ENCODE assay signal across 27 cellular contexts in the genomic region with DNA sequence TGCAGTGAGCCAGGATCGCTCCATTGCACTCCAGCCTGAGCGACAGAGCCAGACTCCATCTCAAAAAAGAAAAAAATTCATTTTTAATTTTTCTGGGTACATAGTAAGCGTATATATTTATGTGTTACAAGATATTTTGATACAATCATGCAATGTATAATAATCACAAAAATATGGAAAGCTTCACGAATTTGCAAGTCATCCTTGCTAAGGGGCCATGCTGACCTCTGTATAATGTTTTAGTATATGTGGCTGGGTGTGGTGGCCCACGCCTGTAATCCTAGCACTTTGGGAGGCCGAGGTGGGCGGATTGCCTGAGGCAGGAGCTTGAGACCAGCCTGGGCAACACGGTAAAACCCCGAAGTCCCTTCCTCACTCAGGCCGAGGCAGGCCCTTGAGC.
"Had no signal": no experiment of that assay in that cellular context is flagged by ENCODE, and none has a peak within 500 bp of the region (broad histone marks: within the 10 kb centered on the region; RNA-seq: fewer than 3 reads in every experiment).

No MANE protein-coding gene starts in this region.

- H3K4me3 ChIP-seq: neural progenitor cell, ovary, psoas muscle, skin epidermis, smooth muscle cell, spleen, suprapubic skin, testis, tibial artery, transverse colon, upper lobe of right lung, uterus had no signal

- H3K36me3 ChIP-seq: neural progenitor cell, ovary, uterus had no signal

- H3K79me2 ChIP-seq: parathyroid adenoma had no signal

- ATAC-seq: natural killer cell; psoas muscle; right cardiac atrium; sciatic nerve; stimulated activated memory B cell treated with anti-CD40 and anti-IgM and Interleukin-4, amounts not matched to agents 10 μg/mL and 1 μg/mL and 100 μg/mL, for 72 hours; stimulated activated naive CD8-positive, alpha-beta T cell treated with anti-CD3 and anti-CD28 coated beads, Interleukin-15, amount 100 ng/mL, for 72 hours; stimulated activated naive CD8-positive, alpha-beta T cell treated with anti-CD3 and anti-CD28 coated beads, Interleukin-15, Interleukin-2, amounts not matched to agents 100 U/mL and 50 U/mL, for 24 hours; upper lobe of right lung had no signal

- H3K4me1 ChIP-seq: parathyroid adenoma, psoas muscle, spleen, suprapubic skin, testis, tibial artery, transverse colon, upper lobe of right lung, uterus had no signal

- H3K9ac ChIP-seq: neural progenitor cell, parathyroid adenoma had no signal

- DNase-seq: natural killer cell; occipital lobe; ovary; psoas muscle; spleen; stimulated activated CD4-positive, alpha-beta T cell treated with anti-CD3 and anti-CD28 coated beads, Interleukin-12 subunit alpha, Interleukin-12 subunit beta, amount 100 ng/mL, for 4 hours; stimulated activated CD4-positive, alpha-beta T cell treated with anti-CD3 and anti-CD28 coated beads, Interleukin-1b, Interleukin-23, amount 100 ng/mL, for 48 hours; stimulated activated CD4-positive, alpha-beta T cell treated with anti-CD3 and anti-CD28 coated beads, Interleukin-4, amount 100 ng/mL, for 1 hour; stimulated activated CD4-positive, alpha-beta T cell treated with anti-CD3 and anti-CD28 coated beads, Interleukin-4, amount 100 ng/mL, for 4 hours; stimulated activated CD8-positive, alpha-beta memory T cell treated with anti-CD3 and anti-CD28 coated beads, Interleukin-4, amount 100 ng/mL, for 48 hours; stimulated activated naive CD4-positive, alpha-beta T cell; stimulated activated naive CD8-positive, alpha-beta T cell treated with anti-CD3 and anti-CD28 coated beads, Interleukin-15, amount 100 ng/mL, for 72 hours; stimulated activated naive CD8-positive, alpha-beta T cell treated with anti-CD3 and anti-CD28 coated beads, Interleukin-15, Interleukin-2, amounts not matched to agents 100 U/mL and 50 U/mL, for 24 hours; substantia nigra; testis; tibial artery; transverse colon; upper lobe of right lung; uterus had no signal

- H3K27me3 ChIP-seq: ovary, spleen, suprapubic skin, testis, tibial artery, transverse colon, upper lobe of right lung, uterus had no signal

- H3K27ac ChIP-seq: neural progenitor cell, ovary, parathyroid adenoma, psoas muscle, skin epidermis, spleen, suprapubic skin, testis, tibial artery, transverse colon, upper lobe of right lung, uterus had no signal

- H2AFZ ChIP-seq: neural progenitor cell, parathyroid adenoma had no signal

- H3K9me3 ChIP-seq: ovary, psoas muscle, spleen, suprapubic skin, testis, tibial artery, transverse colon, upper lobe of right lung, uterus had no signal

- H3K4me2 ChIP-seq: neural progenitor cell, smooth muscle cell had no signal
